Comparison of ENCODE assay signal across 12 cellular contexts in the genomic region with DNA sequence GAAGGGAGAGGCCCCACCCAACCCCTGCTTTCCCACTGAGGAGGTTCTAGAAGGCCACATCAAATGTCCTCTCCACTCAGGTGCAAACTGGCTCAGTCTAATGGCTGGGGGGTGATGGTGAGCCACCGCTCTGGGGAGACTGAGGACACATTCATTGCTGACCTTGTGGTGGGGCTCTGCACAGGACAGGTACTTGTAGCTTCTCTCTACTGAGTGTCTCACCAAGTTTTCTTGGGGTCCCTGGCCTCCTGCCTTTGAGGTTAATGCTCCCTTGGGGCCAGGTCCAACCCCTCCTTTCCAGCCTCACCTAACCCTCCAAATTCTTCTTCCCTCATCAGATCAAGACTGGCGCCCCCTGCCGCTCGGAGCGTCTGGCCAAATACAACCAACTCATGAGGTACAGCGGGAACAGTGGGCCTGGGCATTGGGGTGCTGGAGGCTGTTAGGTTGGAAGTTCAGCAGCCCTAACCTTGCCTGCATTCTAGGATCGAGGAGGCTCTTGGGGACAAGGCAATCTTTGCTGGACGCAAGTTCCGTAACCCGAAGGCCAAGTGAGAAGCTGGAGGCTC. TPM values are rescaled to one million over a fixed set of nuclear protein-coding genes. Genes with fewer than 3 reads are reported as not detected.
DNase-seq lines count a peak whose midpoint lies in the region; ATAC-seq and TF ChIP-seq lines count a peak whose summit lies in the region.
"Had no signal": no experiment of that assay in that cellular context is flagged by ENCODE, and none has a peak within 500 bp of the region (broad histone marks: within the 10 kb centered on the region; RNA-seq: fewer than 3 reads in every experiment).

No MANE protein-coding gene starts in this region.

- intact Hi-C loops in natural killer cell (cut with micrococcal nuclease) = no loop called here
- intact Hi-C loops in left ventricle myocardium inferior (cut with micrococcal nuclease) = no loop called here

- H3K4me3 ChIP-seq in left ventricle myocardium inferior (no peak overlapping the region), foreskin fibroblast (ENCODE audit: low read depth in 1 of 2, low read length in 2 of 2) (no peak overlapping the region)
- H3K4me3 ChIP-seq: ascending aorta; BLaER1 treated with 17β-estradiol and CSF1 and Interleukin-3, amounts not matched to agents 10 nM and 100 nM; pancreas had no signal

- H3K9me3 ChIP-seq in left ventricle myocardium inferior (replicated peaks) = no peaks in the 10 kb centered on the region
- H3K9me3 ChIP-seq: ascending aorta; BLaER1 treated with 17β-estradiol and CSF1 and Interleukin-3, amounts not matched to agents 10 nM and 100 nM; pancreas had no signal

- no peaks in the 10 kb centered on the region for H3K27me3 Mint-ChIP-seq in natural killer cell (ENCODE audit: low read depth in 2 of 2)
- H3K27me3 Mint-ChIP-seq in natural killer cell treated with Interleukin-12 subunit alpha and Interleukin-12 subunit beta and Interleukin-15 and Interleukin-18, amount 100 ng/mL, for 72 hours = no peaks in the 10 kb centered on the region
- H3K27me3 Mint-ChIP-seq in activated T-cell treated with anti-CD3 and anti-CD28 coated beads, Interleukin-2, amount 50 U/mL, for 24 hours = no peaks in the 10 kb centered on the region

- H3K27me3 ChIP-seq in left ventricle myocardium inferior (ENCODE audit: low read depth) = no peaks in the 10 kb centered on the region
- H3K27me3 ChIP-seq: ascending aorta; BLaER1 treated with 17β-estradiol and CSF1 and Interleukin-3, amounts not matched to agents 10 nM and 100 nM; pancreas had no signal

- H3K36me3 Mint-ChIP-seq in natural killer cell = no peaks in the 10 kb centered on the region
- no peaks in the 10 kb centered on the region for H3K36me3 Mint-ChIP-seq in natural killer cell treated with Interleukin-12 subunit alpha and Interleukin-12 subunit beta and Interleukin-15 and Interleukin-18, amount 100 ng/mL, for 72 hours
- peaks cover 39% of the 10 kb centered on the region for H3K36me3 Mint-ChIP-seq in activated T-cell treated with anti-CD3 and anti-CD28 coated beads, Interleukin-2, amount 50 U/mL, for 24 hours (ENCODE audit: low read depth)

- ATAC-seq in natural killer cell (peak in 2 of 3 donors; percentile 39 to 40), GM19328 (IDR thresholded peaks at IDR 0.05; ENCODE audit: unreplicated experiment) (no peak), HG03139 (IDR thresholded peaks at IDR 0.05; ENCODE audit: unreplicated experiment) (no peak)
- no peak for ATAC-seq in natural killer cell treated with Interleukin-12 subunit alpha and Interleukin-12 subunit beta and Interleukin-15 and Interleukin-18, amount 100 ng/mL, for 72 hours

- no peaks in the 10 kb centered on the region for H3K9me3 Mint-ChIP-seq in natural killer cell
- no peaks in the 10 kb centered on the region for H3K9me3 Mint-ChIP-seq in natural killer cell treated with Interleukin-12 subunit alpha and Interleukin-12 subunit beta and Interleukin-15 and Interleukin-18, amount 100 ng/mL, for 72 hours
- H3K9me3 Mint-ChIP-seq in activated T-cell treated with anti-CD3 and anti-CD28 coated beads, Interleukin-2, amount 50 U/mL, for 24 hours = no peaks in the 10 kb centered on the region

- peaks cover 34% of the 10 kb centered on the region for H3K4me1 ChIP-seq in left ventricle myocardium inferior
- H3K4me1 ChIP-seq: pancreas had no signal

- peak overlapping the region; percentile 10 for H3K27ac ChIP-seq in left ventricle myocardium inferior (replicated peaks)
- H3K27ac ChIP-seq: ascending aorta; BLaER1 treated with 17β-estradiol and CSF1 and Interleukin-3, amounts not matched to agents 10 nM and 100 nM; pancreas had no signal

- no peak overlapping the region for H3K27ac Mint-ChIP-seq in natural killer cell
- peak overlapping the region in 1 of 2 donors; percentile 56 for H3K27ac Mint-ChIP-seq in natural killer cell treated with Interleukin-12 subunit alpha and Interleukin-12 subunit beta and Interleukin-15 and Interleukin-18, amount 100 ng/mL, for 72 hours
- H3K27ac Mint-ChIP-seq in activated T-cell treated with anti-CD3 and anti-CD28 coated beads, Interleukin-2, amount 50 U/mL, for 24 hours = no peak overlapping the region

- TF ChIP-seq CTCF in natural killer cell (IDR thresholded peaks at IDR 0.05) (no peak), left ventricle myocardium inferior (IDR thresholded peaks at IDR 0.05; ENCODE audit: borderline replicate concordance) (peak; percentile 26), foreskin fibroblast (IDR thresholded peaks at IDR 0.05; ENCODE audit: low read depth, low read length) (no peak)

- DNase-seq in natural killer cell (peak; percentile 42), left ventricle myocardium inferior (no peak), NCI-H2196 treated with DMSO at 0.1 percent for 48 hours (lab: John Stamatoyannopoulos, UW; ENCODE audit: unreplicated experiment) (no peak), foreskin fibroblast (no peak)
- no peak for DNase-seq in natural killer cell treated with Interleukin-12 subunit alpha and Interleukin-12 subunit beta and Interleukin-15 and Interleukin-18, amount 100 ng/mL, for 72 hours (ENCODE audit: low spot score)
- DNase-seq in activated T-cell treated with anti-CD3 and anti-CD28 coated beads, Interleukin-2, amount 50 U/mL, for 24 hours = peak; percentile 58
- DNase-seq: NCI-H1417 had no signal

- peaks cover 0 to 6% of the 10 kb centered on the region in 2 donors for H3K4me1 Mint-ChIP-seq in natural killer cell
- H3K4me1 Mint-ChIP-seq in natural killer cell treated with Interleukin-12 subunit alpha and Interleukin-12 subunit beta and Interleukin-15 and Interleukin-18, amount 100 ng/mL, for 72 hours (ENCODE audit: low read depth in 2 of 2) = peaks cover 0 to 13% of the 10 kb centered on the region in 2 donors
- peaks cover 2% of the 10 kb centered on the region for H3K4me1 Mint-ChIP-seq in activated T-cell treated with anti-CD3 and anti-CD28 coated beads, Interleukin-2, amount 50 U/mL, for 24 hours (ENCODE audit: low read depth)

- peaks cover 38% of the 10 kb centered on the region for H3K36me3 ChIP-seq in left ventricle myocardium inferior

- H3K4me3 Mint-ChIP-seq in natural killer cell = no peak overlapping the region
- H3K4me3 Mint-ChIP-seq in natural killer cell treated with Interleukin-12 subunit alpha and Interleukin-12 subunit beta and Interleukin-15 and Interleukin-18, amount 100 ng/mL, for 72 hours = no peak overlapping the region
- no peak overlapping the region for H3K4me3 Mint-ChIP-seq in activated T-cell treated with anti-CD3 and anti-CD28 coated beads, Interleukin-2, amount 50 U/mL, for 24 hours

RNA-seq across cellular contexts. Expression of gene ENO3, which starts 5.7 kb away (rescaled TPM):
- total RNA-seq in natural killer cell = 10 to 100 TPM; 26.1 to 28.4 (median 26.6) TPM
- total RNA-seq in natural killer cell treated with Interleukin-12 subunit alpha and Interleukin-12 subunit beta and Interleukin-15 and Interleukin-18, amount 100 ng/mL, for 72 hours = 10 to 100 TPM in 1 of 2 donors, 1 to 10 TPM in 1; 8.7 to 26.1 TPM
- 827 TPM for total RNA-seq in left ventricle myocardium inferior
- total RNA-seq: ascending aorta had no signal

RNA-seq across cellular contexts. Expression of gene PFN1, which starts 8.2 kb away (rescaled TPM):
- total RNA-seq in natural killer cell (1,000 to 10,000 TPM; 1,278 to 1,379 (median 1,308) TPM), left ventricle myocardium inferior (182 TPM)
- 1,000 to 10,000 TPM; 1,741 to 1,743 TPM for total RNA-seq in natural killer cell treated with Interleukin-12 subunit alpha and Interleukin-12 subunit beta and Interleukin-15 and Interleukin-18, amount 100 ng/mL, for 72 hours

RNA-seq across cellular contexts. Expression of gene SPAG7, which starts 11.0 kb away (rescaled TPM):
- 10 to 100 TPM; 45.7 to 60.2 (median 59.6) TPM for total RNA-seq in natural killer cell
- 10 to 100 TPM; 51.4 to 71.9 TPM for total RNA-seq in natural killer cell treated with Interleukin-12 subunit alpha and Interleukin-12 subunit beta and Interleukin-15 and Interleukin-18, amount 100 ng/mL, for 72 hours
- 158 TPM for total RNA-seq in left ventricle myocardium inferior

RNA-seq across cellular contexts. Expression of gene RNF167, which starts 16.5 kb away (rescaled TPM):
- total RNA-seq in natural killer cell (100 to 1,000 TPM; 149 to 189 (median 177) TPM), left ventricle myocardium inferior (90.7 TPM)
- 100 to 1,000 TPM; 144 to 150 TPM for total RNA-seq in natural killer cell treated with Interleukin-12 subunit alpha and Interleukin-12 subunit beta and Interleukin-15 and Interleukin-18, amount 100 ng/mL, for 72 hours

RNA-seq across cellular contexts. Expression of gene SLC25A11, which starts 16.7 kb away (rescaled TPM):
- total RNA-seq in natural killer cell (10 to 100 TPM; 34.7 to 47.5 (median 42.5) TPM), left ventricle myocardium inferior (219 TPM)
- 10 to 100 TPM; 85.9 to 91.6 TPM for total RNA-seq in natural killer cell treated with Interleukin-12 subunit alpha and Interleukin-12 subunit beta and Interleukin-15 and Interleukin-18, amount 100 ng/mL, for 72 hours

Comparison
In these comparisons a context has a peak if more than half of its experiments do, and no peak if none do; other contexts are left out.
1. ATAC-seq: peak in natural killer cell (2 of 3); none in natural killer cell treated with Interleukin-12 subunit alpha and Interleukin-12 subunit beta and Interleukin-15 and Interleukin-18, amount 100 ng/mL, for 72 hours (0 of 2), GM19328 (single experiment) and HG03139 (single experiment).
2. DNase-seq: peak in natural killer cell (single experiment) and activated T-cell treated with anti-CD3 and anti-CD28 coated beads, Interleukin-2, amount 50 U/mL, for 24 hours (single experiment); none in natural killer cell treated with Interleukin-12 subunit alpha and Interleukin-12 subunit beta and Interleukin-15 and Interleukin-18, amount 100 ng/mL, for 72 hours (single experiment), left ventricle myocardium inferior (single experiment), NCI-H2196 treated with DMSO at 0.1 percent for 48 hours (single experiment) and foreskin fibroblast (0 of 2).
3. RNA of gene ENO3, which starts 5.7 kb away (total RNA-seq): 827 TPM in left ventricle myocardium inferior (single experiment); 26.1 to 28.4 TPM in natural killer cell and 8.7 to 26.1 TPM in natural killer cell treated with Interleukin-12 subunit alpha and Interleukin-12 subunit beta and Interleukin-15 and Interleukin-18, amount 100 ng/mL, for 72 hours; every median in the first group is over 10 times any median in the second.